Comparison of ENCODE assay signal across 8 cellular contexts in the genomic region with DNA sequence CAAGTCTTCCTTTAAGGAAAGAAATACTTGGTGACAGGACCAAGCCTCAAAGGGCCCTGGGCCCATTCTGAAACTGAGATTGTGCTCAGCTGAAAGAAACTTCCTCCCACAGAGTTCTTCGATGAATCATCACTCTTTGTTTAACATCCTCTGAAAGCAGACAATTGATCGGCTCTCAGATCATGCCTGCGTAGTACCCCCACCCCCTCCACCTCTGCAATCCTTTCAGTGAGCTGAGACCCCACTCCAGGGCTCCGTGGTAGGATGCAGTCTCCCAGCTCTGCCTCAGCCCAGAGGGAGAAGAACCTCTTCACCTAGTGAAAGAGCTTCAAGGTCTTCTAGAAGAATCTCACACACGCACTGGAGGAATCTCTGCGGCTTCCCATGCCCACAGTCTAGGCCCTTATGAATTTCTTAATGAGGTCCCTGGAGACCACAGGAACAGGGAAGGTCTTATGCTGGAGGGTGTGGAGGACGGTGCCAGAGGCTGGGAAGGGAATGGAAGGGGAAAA.
A peak's percentile ranks its signal among the peaks of the same experiment; 100 is the strongest.
DNase-seq lines count a peak whose midpoint lies in the region; TF ChIP-seq lines count a peak whose summit lies in the region.

No MANE protein-coding gene starts in this region.

- H3K4me1 ChIP-seq in ES-I3 (ENCODE audit: insufficient read depth, low read length) (peaks cover 42% of the 10 kb centered on the region), PC-9 (replicated peaks; ENCODE audit: insufficient read depth) (peaks cover 12% of the 10 kb centered on the region)

- H3K9ac ChIP-seq in ES-I3 (ENCODE audit: low read depth, low read length) = peak overlapping the region; percentile 24; the same call in 1 of the 2 replicates

- peaks cover 0 to 7% (median 4%) of the 10 kb centered on the region in 5 experiments for H3K9me3 Mint-ChIP-seq in brain

- peaks cover 18% of the 10 kb centered on the region for H3K36me3 Mint-ChIP-seq in brain

- peaks cover 32% of the 10 kb centered on the region for H3K79me2 ChIP-seq in PC-9 (ENCODE audit: low read depth)

- H3K9me3 ChIP-seq in ES-I3 (ENCODE audit: control insufficient read depth, insufficient read depth, low read length) = no peaks in the 10 kb centered on the region
- H3K9me3 ChIP-seq in PC-9 (ENCODE audit: insufficient read depth, low read depth) = no peaks in the 10 kb centered on the region

- CTCF ChIA-PET in PC-9 (lab: Charles Lee) = no interaction called here

- H3K9me2 ChIP-seq in PC-9 (ENCODE audit: insufficient read depth) = no peaks in the 10 kb centered on the region

- no peak overlapping the region for H3K4me3 ChIP-seq in H7 (ENCODE audit: insufficient read depth, low read depth, low read length)
- H3K4me3 ChIP-seq in PC-9 = no peak overlapping the region

- H3K27me3 Mint-ChIP-seq in brain = peaks cover 44% of the 10 kb centered on the region

- no peaks in the 10 kb centered on the region for H4K20me1 ChIP-seq in PC-9 (ENCODE audit: insufficient read depth)

- H3K36me3 ChIP-seq in ES-I3 (ENCODE audit: insufficient read depth, low read length) (no peaks in the 10 kb centered on the region), H7 (replicated peaks; ENCODE audit: control insufficient read depth, insufficient read depth, low read length) (no peaks in the 10 kb centered on the region), PC-9 (ENCODE audit: low read depth) (no peaks in the 10 kb centered on the region)

- H2AFZ ChIP-seq in PC-9 = no peak overlapping the region

- H3K27ac Mint-ChIP-seq in brain = peak overlapping the region in 4 of 5 experiments; percentile 19 to 95 (median 57)

- peak overlapping the region; percentile 31; the same call in 1 of the 2 replicates for H3K4me2 ChIP-seq in PC-9

- intact Hi-C loops in PC-9 (cut with micrococcal nuclease; ENCODE audit: unreplicated experiment) = loop anchor here (5.0 kb wide), 1 partner anchor 212 kb away; a partner anchor contains a TSS

- BruUV-seq in PC-9 (replicated peaks; lab: Mats Ljungman, UMichigan) = no TSS peak

- H3K27ac ChIP-seq in PC-9 = peak overlapping the region; percentile 28; the same call in 1 of the 2 replicates

- TF ChIP-seq CTCF in PC-9 (conservative IDR thresholded peaks at IDR 0.05) = no peak
- TF ChIP-seq CTCF in brain (conservative IDR thresholded peaks at IDR 0.05) = no peak

- peak; percentile 67 for DNase-seq in H7
- peak in 1 of 2 experiments; percentile 62 for DNase-seq in PC-9
- DNase-seq in stimulated activated CD4-positive, alpha-beta T cell treated with anti-CD3 and anti-CD28 coated beads, Interleukin-15, amount 100 ng/mL, for 48 hours (ENCODE audit: low read depth in 2 of 2) = peak; percentile 8 to 21
- no peak for DNase-seq in inferior parietal cortex (ENCODE audit: extremely low spot score)
- DNase-seq in central memory CD4-positive, alpha-beta T cell = no peak
- DNase-seq in NOMO-1 treated with dmso at 0.1 percent for 144 hours (lab: John Stamatoyannopoulos, UW; ENCODE audit: unreplicated experiment) = no peak

- H3F3A ChIP-seq in PC-9 (ENCODE audit: insufficient read depth, low read depth) = peaks cover 2% of the 10 kb centered on the region; the same call in 1 of the 2 replicates

- POLR2A ChIA-PET in PC-9 (lab: Charles Lee; ENCODE audit: unreplicated experiment) = no interaction called here

- peak overlapping the region; percentile 52 to 89 (median 78) for H3K4me3 Mint-ChIP-seq in brain

- peaks cover 11% of the 10 kb centered on the region for H3K27me3 ChIP-seq in H7 (ENCODE audit: control insufficient read depth, insufficient read depth, low read length)
- H3K27me3 ChIP-seq in PC-9 (ENCODE audit: insufficient read depth, low read depth) = no peaks in the 10 kb centered on the region

- peaks cover 51% of the 10 kb centered on the region for H3K4me1 Mint-ChIP-seq in brain

Comparison
In these comparisons a context has a peak if more than half of its experiments do, and no peak if none do; other contexts are left out.
1. DNase-seq: peak in H7 (single experiment) and stimulated activated CD4-positive, alpha-beta T cell treated with anti-CD3 and anti-CD28 coated beads, Interleukin-15, amount 100 ng/mL, for 48 hours (2 of 2); none in inferior parietal cortex (single experiment), central memory CD4-positive, alpha-beta T cell (single experiment) and NOMO-1 treated with dmso at 0.1 percent for 144 hours (single experiment).